In the genomic region with DNA sequence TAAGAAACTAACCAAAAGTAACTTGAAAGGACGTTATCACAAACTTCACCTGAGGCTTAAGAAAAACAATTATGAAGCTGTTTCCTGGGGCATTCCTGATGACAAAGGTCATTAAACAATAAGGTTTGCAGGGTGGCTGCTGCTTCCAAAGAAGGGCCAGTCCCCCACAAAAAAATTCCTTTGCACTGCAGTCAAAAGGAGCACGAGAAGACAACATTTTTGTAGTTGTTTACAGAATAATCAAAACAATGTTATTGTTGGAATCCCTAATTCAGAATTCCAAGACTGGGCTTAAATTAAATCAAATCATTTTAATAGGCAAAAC, we compare ENCODE assay signal across 8 cellular contexts. TPM values are rescaled to one million over a fixed set of nuclear protein-coding genes. Genes with fewer than 3 reads are reported as not detected.
DNase-seq lines count a peak whose midpoint lies in the region; ATAC-seq and TF ChIP-seq lines count a peak whose summit lies in the region.

No MANE protein-coding gene starts in this region.

- no peaks in the 10 kb centered on the region for H3K36me3 ChIP-seq in DOHH2 (ENCODE audit: control insufficient read depth, low read length)
- H3K36me3 ChIP-seq in SJCRH30: no peaks in the 10 kb centered on the region
- H3K36me3 ChIP-seq in esophagus squamous epithelium: no peaks in the 10 kb centered on the region
- H3K36me3 ChIP-seq in psoas muscle (ENCODE audit: insufficient read depth in 1 of 2, low read depth in 1 of 2): no peaks in the 10 kb centered on the region

- no peak overlapping the region for H3K27ac ChIP-seq in DOHH2 (ENCODE audit: low read depth, low read length)
- H3K27ac ChIP-seq in SJCRH30: peak overlapping the region; percentile 63
- H3K27ac ChIP-seq in esophagus squamous epithelium: peak overlapping the region; percentile 61 to 83 (median 68)
- peak overlapping the region; percentile 56 for H3K27ac ChIP-seq in psoas muscle

- DNase-seq in SJCRH30: peak in 1 of 2 experiments; percentile 20
- DNase-seq in esophagus squamous epithelium (lab: John Stamatoyannopoulos, UW): no peak
- no peak for DNase-seq in psoas muscle
- no peak for DNase-seq in KBM-7
- DNase-seq in NCI-H1436 treated with DMSO at 0.1 percent for 48 hours (lab: John Stamatoyannopoulos, UW): no peak
- no peak for DNase-seq in D341Med (ENCODE audit: low spot score)
- DNase-seq in hippocampal formation (lab: John Stamatoyannopoulos, UW): no peak

- peak overlapping the region; percentile 17 for H3K4me2 ChIP-seq in DOHH2 (ENCODE audit: low read length)

- no peaks in the 10 kb centered on the region for H3K9me2 ChIP-seq in DOHH2 (replicated peaks; ENCODE audit: control insufficient read depth, low read length)

- intact Hi-C loops in esophagus squamous epithelium (cut with DNase I) (no loop called here), psoas muscle (cut with DNase I) (loop anchor here in 1 of 2 donors (5.0 kb wide), 1 partner anchor 36 kb away; no protein-coding TSS in a partner anchor)

- no peaks in the 10 kb centered on the region for H3K79me2 ChIP-seq in DOHH2 (ENCODE audit: control insufficient read depth, low read length)

- TF ChIP-seq CTCF in DOHH2 (IDR thresholded peaks at IDR 0.05; ENCODE audit: low read depth, low read length, poor library complexity, severe bottlenecking) (no peak), esophagus squamous epithelium (IDR thresholded peaks at IDR 0.05) (no peak), psoas muscle (IDR thresholded peaks at IDR 0.05) (no peak)

- H3K27me3 ChIP-seq in DOHH2 (ENCODE audit: control insufficient read depth, low read length): no peaks in the 10 kb centered on the region
- no peaks in the 10 kb centered on the region for H3K27me3 ChIP-seq in SJCRH30
- H3K27me3 ChIP-seq in esophagus squamous epithelium: no peaks in the 10 kb centered on the region
- no peaks in the 10 kb centered on the region for H3K27me3 ChIP-seq in psoas muscle (ENCODE audit: insufficient read depth in 3 of 3, low read length in 2 of 3)

- no peaks in the 10 kb centered on the region for H3K9me3 ChIP-seq in DOHH2 (ENCODE audit: control insufficient read depth, insufficient read depth, low read length)
- no peaks in the 10 kb centered on the region for H3K9me3 ChIP-seq in SJCRH30 (replicated peaks)
- H3K9me3 ChIP-seq in esophagus squamous epithelium: no peaks in the 10 kb centered on the region
- no peaks in the 10 kb centered on the region for H3K9me3 ChIP-seq in psoas muscle

- in situ Hi-C loops in KBM-7 (cut with MboI; ENCODE audit: low pct_unique_long_range_greater_than_20kb, low sequenced_read_pairs): no loop called here

- H3K4me1 ChIP-seq in DOHH2 (ENCODE audit: control insufficient read depth, low read length) (peaks cover 14% of the 10 kb centered on the region), SJCRH30 (peaks cover 5% of the 10 kb centered on the region; the same call in 1 of the 2 replicates), esophagus squamous epithelium (peaks cover 0 to 58% (median 6%) of the 10 kb centered on the region in 3 donors), psoas muscle (peaks cover 37% of the 10 kb centered on the region)

- H3K4me3 ChIP-seq in DOHH2 (ENCODE audit: low read length): no peak overlapping the region
- peak overlapping the region; percentile 33 for H3K4me3 ChIP-seq in SJCRH30
- peak overlapping the region in 2 of 4 donors; percentile 10 to 18 for H3K4me3 ChIP-seq in esophagus squamous epithelium
- H3K4me3 ChIP-seq in psoas muscle: peak overlapping the region; percentile 11

- no peak for TF ChIP-seq POLR2A in esophagus squamous epithelium (IDR thresholded peaks at IDR 0.05)

- ATAC-seq in psoas muscle: no peak

- WGBS in esophagus squamous epithelium, 2 donors: 28 to 31% methylated on average over 2 of the region's 2 CpGs
- WGBS in psoas muscle, 3 donors: 34 to 41% (median 38%) methylated on average over 2 of the region's 2 CpGs

- H3F3A ChIP-seq in DOHH2 (ENCODE audit: control insufficient read depth, insufficient read depth): no peaks in the 10 kb centered on the region

- no peaks in the 10 kb centered on the region for H4K20me1 ChIP-seq in DOHH2 (ENCODE audit: control insufficient read depth, insufficient read depth, low read depth, low read length)

RNA-seq across cellular contexts. Expression of a gene that starts 0.4 kb away (rescaled TPM):
- 27.0 and 29.9 TPM in 2 replicates for total RNA-seq in SJCRH30 (2014; rRNA removed; shearing (Covaris generic))
- total RNA-seq in esophagus squamous epithelium (10 to 100 TPM; 17.8 to 37.4 (median 32.7) TPM), psoas muscle (100 to 1,000 TPM in 2 of 4 donors, 10 to 100 TPM in 2; 47.7 to 216 (median 110) TPM)
- 10 to 100 TPM; 32.6 to 94.3 (median 65.9) TPM for polyA plus RNA-seq in psoas muscle

RNA-seq across cellular contexts. Expression of a gene that starts 49.7 kb away (rescaled TPM):
- total RNA-seq in SJCRH30 (2014; rRNA removed; shearing (Covaris generic)): 0.26 and 0.84 TPM in 2 replicates
- 1 to 10 TPM in 1 of 4 donors, under 1 TPM in 2, not detected in 1; 0.19 to 1.2 (median 0.79) TPM for total RNA-seq in esophagus squamous epithelium
- total RNA-seq in psoas muscle: 1,000 to 10,000 TPM in 3 of 4 donors, 100 to 1,000 TPM in 1; 805 to 1,915 (median 1,417) TPM
- 1,000 to 10,000 TPM in 1 of 3 donors, 100 to 1,000 TPM in 2; 318 to 1,157 (median 878) TPM for polyA plus RNA-seq in psoas muscle

Comparison
In these comparisons a context has a peak if more than half of its experiments do, and no peak if none do; other contexts are left out.
1. RNA of a gene that starts 49.7 kb away (total RNA-seq): 805 to 1,915 TPM in psoas muscle; 0.19 to 1.2 TPM in esophagus squamous epithelium and 0.26 to 0.84 TPM in SJCRH30; every median in the first group is over 100 times any median in the second.